8 cellular contexts compared by ENCODE assay signal in genomic region chr11:64271339-64272132, GRCh38. TPM values are rescaled to one million over a fixed set of nuclear protein-coding genes. Genes with fewer than 3 reads are reported as not detected.
DNase-seq lines count a peak whose midpoint lies in the region; ATAC-seq and TF ChIP-seq lines count a peak whose summit lies in the region.

No MANE protein-coding gene starts in this region.

- H3K36me3 ChIP-seq in osteoblast (ENCODE audit: insufficient read depth, low read length), result peaks cover 8% of the 10 kb centered on the region

- no peaks in the 10 kb centered on the region for H3K27me3 Mint-ChIP-seq in activated naive CD8-positive, alpha-beta T cell treated with anti-CD3 and anti-CD28 coated beads for 36 hours

- H3K4me2 ChIP-seq in osteoblast (ENCODE audit: insufficient read depth, low read length), result peak overlapping the region; percentile 78

- H3K4me3 ChIP-seq in osteoblast (ENCODE audit: insufficient read depth, low read length), result peak overlapping the region; percentile 74

- POLR2A ChIA-PET in GM10248 (lab: Yijun Ruan, JAX), result interaction anchor here (0.6 to 2.3 kb wide), 6 partner anchors 13 to 86 kb away, joined by 3 to 11 read pairs (median 6); partner anchors contain the start of genes BAD, CATSPERZ, PLCB3 and PRDX5

- peaks cover 5% of the 10 kb centered on the region for H3K79me2 ChIP-seq in osteoblast (ENCODE audit: insufficient read depth, low read length)

- intact Hi-C loops in head of caudate nucleus (cut with DNase I), result loop anchor here (2.0 kb wide), 2 partner anchors 13 to 33 kb away; partner anchors contain the start of genes BAD, ESRRA and GPR137

- TF ChIP-seq CTCF in GM10248 (IDR thresholded peaks at IDR 0.05; ENCODE audit: control extremely low read depth, extremely low read depth, low read depth, missing control alignments) (peak; percentile 36), osteoblast (IDR thresholded peaks at IDR 0.05; ENCODE audit: extremely low read depth, low read depth, low read length) (no peak)

- peak overlapping the region; percentile 71 for H2AFZ ChIP-seq in osteoblast (ENCODE audit: low read length)

- H3K27ac Mint-ChIP-seq in activated naive CD8-positive, alpha-beta T cell treated with anti-CD3 and anti-CD28 coated beads for 36 hours, result peak overlapping the region; percentile 91

- peaks cover 29% of the 10 kb centered on the region for H3K4me1 ChIP-seq in osteoblast (ENCODE audit: insufficient read depth, low read length)

- H3K27me3 ChIP-seq in osteoblast (ENCODE audit: insufficient read depth, low read length), result no peaks in the 10 kb centered on the region

- DNase-seq in GM10248 (ENCODE audit: extremely low spot score) (peak; percentile 80), NCI-H1092 (lab: John Stamatoyannopoulos, UW) (peak; percentile 90), SKM-1 treated with dmso at 0.1 percent for 144 hours (lab: John Stamatoyannopoulos, UW; ENCODE audit: unreplicated experiment) (peak; percentile 41), head of caudate nucleus (peak; percentile 84 to 97 (median 93)), osteoblast (ENCODE audit: insufficient read length, low spot score, missing footprints) (peak; percentile 92)
- DNase-seq in activated naive CD8-positive, alpha-beta T cell treated with anti-CD3 and anti-CD28 coated beads for 36 hours, result peak; percentile 75

- H3K36me3 Mint-ChIP-seq in activated naive CD8-positive, alpha-beta T cell treated with anti-CD3 and anti-CD28 coated beads for 36 hours, result peaks cover 13% of the 10 kb centered on the region

- peak overlapping the region; percentile 95 for H3K4me3 Mint-ChIP-seq in activated naive CD8-positive, alpha-beta T cell treated with anti-CD3 and anti-CD28 coated beads for 36 hours

- CTCF ChIA-PET in GM10248 (lab: Yijun Ruan, JAX), result interaction anchor here (0.8 to 15.3 kb wide), 13 partner anchors 10 to 86 kb away, joined by 3 to 164 read pairs (median 4); partner anchors contain the start of genes BAD, CATSPERZ, ESRRA and PLCB3

- H3K27ac ChIP-seq in osteoblast (ENCODE audit: low read depth, low read length), result peak overlapping the region; percentile 70
- peak overlapping the region; percentile 99 for H3K27ac ChIP-seq in temporal lobe (ENCODE audit: low read depth, low read length)

- no peaks in the 10 kb centered on the region for H4K20me1 ChIP-seq in osteoblast (ENCODE audit: insufficient read depth, low read length)

- no peak for ATAC-seq in GM19395 (IDR thresholded peaks at IDR 0.05; ENCODE audit: unreplicated experiment)

- peaks cover 15% of the 10 kb centered on the region for H3K4me1 Mint-ChIP-seq in activated naive CD8-positive, alpha-beta T cell treated with anti-CD3 and anti-CD28 coated beads for 36 hours

- H3K9me3 Mint-ChIP-seq in activated naive CD8-positive, alpha-beta T cell treated with anti-CD3 and anti-CD28 coated beads for 36 hours, result no peaks in the 10 kb centered on the region

- no peaks in the 10 kb centered on the region for H3K9me3 ChIP-seq in osteoblast (ENCODE audit: low read depth, low read length)

RNA-seq across cellular contexts. Expression of gene BAD, which starts 12.9 kb away (rescaled TPM):
- 10 to 100 TPM; 23.5 to 24.2 TPM for total RNA-seq in activated naive CD8-positive, alpha-beta T cell treated with anti-CD3 and anti-CD28 coated beads for 36 hours
- total RNA-seq in osteoblast (70.9 and 71.3 TPM in 2 replicates), temporal lobe (35.9 TPM)

RNA-seq across cellular contexts. Expression of gene GPR137, which starts 14.1 kb away (rescaled TPM):
- total RNA-seq in activated naive CD8-positive, alpha-beta T cell treated with anti-CD3 and anti-CD28 coated beads for 36 hours, result 10 to 100 TPM; 32.5 to 35.7 TPM
- total RNA-seq in osteoblast (13.3 and 18.5 TPM in 2 replicates), temporal lobe (8.1 TPM)

RNA-seq across cellular contexts. Expression of gene KCNK4, which starts 19.6 kb away (rescaled TPM):
- total RNA-seq in activated naive CD8-positive, alpha-beta T cell treated with anti-CD3 and anti-CD28 coated beads for 36 hours, result not detected
- 0.29 and 0.36 TPM in 2 replicates for total RNA-seq in osteoblast
- total RNA-seq in temporal lobe, result 1.5 TPM

RNA-seq across cellular contexts. Expression of gene PLCB3, which starts 20.2 kb away (rescaled TPM):
- 1 to 10 TPM; 7.3 to 7.4 TPM for total RNA-seq in activated naive CD8-positive, alpha-beta T cell treated with anti-CD3 and anti-CD28 coated beads for 36 hours
- total RNA-seq in osteoblast (25.3 and 25.6 TPM in 2 replicates), temporal lobe (3.7 TPM)

RNA-seq across cellular contexts. Expression of gene PPP1R14B, which starts 24.8 kb away (rescaled TPM):
- 100 to 1,000 TPM; 332 to 336 TPM for total RNA-seq in activated naive CD8-positive, alpha-beta T cell treated with anti-CD3 and anti-CD28 coated beads for 36 hours
- total RNA-seq in osteoblast, result 136 and 139 TPM in 2 replicates
- 60.7 TPM for total RNA-seq in temporal lobe

Comparison
In these comparisons a context has a peak if more than half of its experiments do, and no peak if none do; other contexts are left out.
1. DNase-seq: peak in every context shown above with its lines; median percentile 93 in head of caudate nucleus; 92 in osteoblast; 90 in NCI-H1092; 80 in GM10248; 75 in activated naive CD8-positive, alpha-beta T cell treated with anti-CD3 and anti-CD28 coated beads for 36 hours; 41 in SKM-1 treated with dmso at 0.1 percent for 144 hours.